ENCODE assay signal across 17 cellular contexts in the genomic region with DNA sequence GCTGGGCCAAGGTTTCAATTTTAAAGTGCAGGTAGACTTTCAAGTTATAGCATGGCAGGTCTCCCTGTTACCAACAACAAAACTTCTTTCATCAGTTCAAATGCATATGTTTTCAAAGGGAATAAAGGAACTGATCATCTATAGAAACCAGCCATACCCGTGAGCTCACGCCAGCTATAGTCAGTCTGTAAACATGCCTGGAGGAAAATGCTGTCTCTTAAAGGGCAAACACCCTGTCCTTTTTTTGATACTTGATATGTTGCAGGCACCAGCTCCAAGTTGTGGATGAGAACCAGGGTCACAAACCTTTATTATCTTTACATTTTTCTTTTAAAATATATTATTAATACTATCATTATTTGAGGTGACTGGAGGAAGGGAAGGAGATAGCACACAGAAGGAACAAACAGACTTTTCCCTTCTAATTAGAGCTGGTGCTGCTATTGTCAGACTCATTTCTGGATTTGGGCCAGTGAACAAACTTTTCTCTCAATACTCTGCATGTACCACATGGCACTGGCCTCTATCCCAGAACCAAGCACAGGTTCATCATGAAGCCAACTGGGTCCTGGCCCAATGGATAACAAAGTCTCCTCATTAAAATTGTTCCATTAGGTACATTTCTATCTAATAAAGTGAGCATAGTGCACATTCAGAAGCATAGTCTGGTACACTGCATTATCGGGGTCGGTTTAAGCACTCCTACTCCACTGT.
A peak's percentile ranks its signal among the peaks of the same experiment; 100 is the strongest.
DNase-seq lines count a peak whose midpoint lies in the region; ATAC-seq and TF ChIP-seq lines count a peak whose summit lies in the region.
"Had no signal": no experiment of that assay in that cellular context is flagged by ENCODE, and none has a peak within 500 bp of the region (broad histone marks: within the 10 kb centered on the region; RNA-seq: fewer than 3 reads in every experiment).

No MANE protein-coding gene starts in this region.

- WGBS in heart right ventricle, 2 donors: 35 to 46% methylated on average over 4 of the region's 4 CpGs

- peaks cover 3% of the 10 kb centered on the region for H3K9me3 Mint-ChIP-seq in activated T-cell treated with anti-CD3 and anti-CD28 coated beads, Interleukin-2, amount 50 U/mL, for 4 hours
- peaks cover 3% of the 10 kb centered on the region for H3K9me3 Mint-ChIP-seq in stimulated activated memory B cell treated with anti-CD40 and anti-IgM and Interleukin-4, amounts not matched to agents 10 μg/mL and 1 μg/mL and 100 μg/mL, for 72 hours

- peak; percentile 90 for ATAC-seq in Right ventricle myocardium inferior
- peak; percentile 64 to 97 (median 94) for ATAC-seq in heart right ventricle
- no peak for ATAC-seq in GM18505 (IDR thresholded peaks at IDR 0.05; ENCODE audit: unreplicated experiment)
- no peak for ATAC-seq in activated T-cell treated with anti-CD3 and anti-CD28 coated beads, Interleukin-2, amount 50 U/mL, for 4 hours
- ATAC-seq in stimulated activated memory B cell treated with anti-CD40 and anti-IgM and Interleukin-4, amounts not matched to agents 10 μg/mL and 1 μg/mL and 100 μg/mL, for 72 hours: no peak
- ATAC-seq: CD8-positive, alpha-beta T cell had no signal

- no peaks in the 10 kb centered on the region for H3K36me3 Mint-ChIP-seq in activated T-cell treated with anti-CD3 and anti-CD28 coated beads, Interleukin-2, amount 50 U/mL, for 4 hours (ENCODE audit: insufficient read depth)
- H3K36me3 Mint-ChIP-seq in stimulated activated memory B cell treated with anti-CD40 and anti-IgM and Interleukin-4, amounts not matched to agents 10 μg/mL and 1 μg/mL and 100 μg/mL, for 72 hours: no peaks in the 10 kb centered on the region
- H3K36me3 Mint-ChIP-seq: CD8-positive, alpha-beta T cell had no signal

- H3K4me3 ChIP-seq in heart right ventricle (no peak overlapping the region), vagina (no peak overlapping the region)
- H3K4me3 ChIP-seq: BLaER1, PC-9 had no signal

- no peak overlapping the region for H3K4me3 Mint-ChIP-seq in activated T-cell treated with anti-CD3 and anti-CD28 coated beads, Interleukin-2, amount 50 U/mL, for 4 hours
- no peak overlapping the region for H3K4me3 Mint-ChIP-seq in stimulated activated memory B cell treated with anti-CD40 and anti-IgM and Interleukin-4, amounts not matched to agents 10 μg/mL and 1 μg/mL and 100 μg/mL, for 72 hours
- H3K4me3 Mint-ChIP-seq: CD8-positive, alpha-beta T cell had no signal

- DNase-seq in Right ventricle myocardium inferior (ENCODE audit: missing footprints): no peak
- DNase-seq in cardiac septum (ENCODE audit: low spot score): no peak
- DNase-seq in heart right ventricle: peak; percentile 13 to 74
- DNase-seq in occipital lobe (lab: John Stamatoyannopoulos, UW): peak; percentile 3
- DNase-seq in activated T-cell treated with anti-CD3 and anti-CD28 coated beads, Interleukin-2, amount 50 U/mL, for 4 hours: no peak
- DNase-seq in vagina (ENCODE audit: extremely low spot score in 2 of 2): no peak
- DNase-seq: CD8-positive, alpha-beta T cell; GF-D8; KBM-7; NCI-H1436; NCI-H2029; NCI-H2171 treated with DMSO at 0.1 percent for 48 hours; NCI-H510A; PC-9 had no signal

- H3K9me3 ChIP-seq in heart right ventricle: peaks cover 0 to 10% (median 0%) of the 10 kb centered on the region in 11 donors
- H3K9me3 ChIP-seq in vagina: no peaks in the 10 kb centered on the region
- H3K9me3 ChIP-seq: BLaER1 had no signal

- TF ChIP-seq POLR2A in GM18505 (IDR thresholded peaks at IDR 0.05; ENCODE audit: borderline replicate concordance, extremely low read depth, insufficient read depth, insufficient read length): no peak
- TF ChIP-seq POLR2A in vagina (IDR thresholded peaks at IDR 0.05): no peak

- TF ChIP-seq CTCF in heart right ventricle (IDR thresholded peaks at IDR 0.05): no peak
- TF ChIP-seq CTCF in vagina (IDR thresholded peaks at IDR 0.05): no peak

- H3K27ac ChIP-seq in heart right ventricle (peak overlapping the region; percentile 29 to 83 (median 74)), vagina (no peak overlapping the region)
- H3K27ac ChIP-seq: BLaER1, PC-9 had no signal

- H3K36me3 ChIP-seq in heart right ventricle (no peaks in the 10 kb centered on the region), vagina (no peaks in the 10 kb centered on the region)
- H3K36me3 ChIP-seq: BLaER1 had no signal

- no peaks in the 10 kb centered on the region for H3K27me3 ChIP-seq in heart right ventricle
- H3K27me3 ChIP-seq in vagina: no peaks in the 10 kb centered on the region
- H3K27me3 ChIP-seq: BLaER1 had no signal

- intact Hi-C loops in Right ventricle myocardium inferior (cut with DNase I): loop anchor here (2.0 kb wide), 2 partner anchors 13 to 605 kb away; no protein-coding TSS in a partner anchor
- intact Hi-C loops in cardiac septum (cut with DNase I): loop anchor here (2.0 kb wide), 1 partner anchor 15 kb away; no protein-coding TSS in a partner anchor
- intact Hi-C loops in heart right ventricle (cut with DNase I): no loop called here
- intact Hi-C loops in vagina (cut with DNase I): no loop called here

- no peak overlapping the region for H3K27ac Mint-ChIP-seq in stimulated activated memory B cell treated with anti-CD40 and anti-IgM and Interleukin-4, amounts not matched to agents 10 μg/mL and 1 μg/mL and 100 μg/mL, for 72 hours
- H3K27ac Mint-ChIP-seq: CD8-positive, alpha-beta T cell had no signal

- H3K27me3 Mint-ChIP-seq in activated T-cell treated with anti-CD3 and anti-CD28 coated beads, Interleukin-2, amount 50 U/mL, for 4 hours (ENCODE audit: low read depth): no peaks in the 10 kb centered on the region
- no peaks in the 10 kb centered on the region for H3K27me3 Mint-ChIP-seq in stimulated activated memory B cell treated with anti-CD40 and anti-IgM and Interleukin-4, amounts not matched to agents 10 μg/mL and 1 μg/mL and 100 μg/mL, for 72 hours

- H3K4me1 ChIP-seq in heart right ventricle (peaks cover 0 to 9% (median 0%) of the 10 kb centered on the region in 9 donors), vagina (no peaks in the 10 kb centered on the region)
- H3K4me1 ChIP-seq: BLaER1 had no signal

- no peaks in the 10 kb centered on the region for H3K4me1 Mint-ChIP-seq in activated T-cell treated with anti-CD3 and anti-CD28 coated beads, Interleukin-2, amount 50 U/mL, for 4 hours (ENCODE audit: low read depth)
- H3K4me1 Mint-ChIP-seq in stimulated activated memory B cell treated with anti-CD40 and anti-IgM and Interleukin-4, amounts not matched to agents 10 μg/mL and 1 μg/mL and 100 μg/mL, for 72 hours: no peaks in the 10 kb centered on the region

Comparison
In these comparisons a context has a peak if more than half of its experiments do, and no peak if none do; other contexts are left out.
1. DNase-seq: peak in heart right ventricle (2 of 2) and occipital lobe (single experiment); none in Right ventricle myocardium inferior (single experiment), cardiac septum (single experiment), activated T-cell treated with anti-CD3 and anti-CD28 coated beads, Interleukin-2, amount 50 U/mL, for 4 hours (single experiment) and vagina (0 of 2).
2. intact Hi-C loops: an anchor here in Right ventricle myocardium inferior (2.0 kb wide) and cardiac septum (2.0 kb wide); none called in heart right ventricle and vagina.
3. ATAC-seq: peak in Right ventricle myocardium inferior (single experiment) and heart right ventricle (8 of 8); none in GM18505 (single experiment), activated T-cell treated with anti-CD3 and anti-CD28 coated beads, Interleukin-2, amount 50 U/mL, for 4 hours (0 of 2) and stimulated activated memory B cell treated with anti-CD40 and anti-IgM and Interleukin-4, amounts not matched to agents 10 μg/mL and 1 μg/mL and 100 μg/mL, for 72 hours (single experiment).